ENCODE assay signal across 16 cellular contexts in genomic region chr9:88989961-88990570, GRCh38. TPM values are rescaled to one million over a fixed set of nuclear protein-coding genes. Genes with fewer than 3 reads are reported as not detected.
A peak's percentile ranks its signal among the peaks of the same experiment; 100 is the strongest.
DNase-seq lines count a peak whose midpoint lies in the region; ATAC-seq, FAIRE-seq and TF ChIP-seq lines count a peak whose summit lies in the region.
"Had no signal": no experiment of that assay in that cellular context is flagged by ENCODE, and none has a peak within 500 bp of the region (broad histone marks: within the 10 kb centered on the region; RNA-seq: fewer than 3 reads in every experiment).

No MANE protein-coding gene starts in this region.

- H3K27ac Mint-ChIP-seq in endodermal cell: peak overlapping the region; percentile 90
- peak overlapping the region in 1 of 9 donors; percentile 24 for H3K27ac Mint-ChIP-seq in naive thymus-derived CD4-positive, alpha-beta T cell
- H3K27ac Mint-ChIP-seq: activated B cell treated with CpG ODN at 0.5 μM for 24 hours had no signal

- H3K4me1 ChIP-seq in BLaER1: peaks cover 25% of the 10 kb centered on the region
- H3K4me1 ChIP-seq in HUES6 (ENCODE audit: control insufficient read depth, insufficient read depth, low read length): peaks cover 28% of the 10 kb centered on the region
- H3K4me1 ChIP-seq in endodermal cell (ENCODE audit: control insufficient read depth, insufficient read depth, low read length): peaks cover 11% of the 10 kb centered on the region
- H3K4me1 ChIP-seq in naive thymus-derived CD4-positive, alpha-beta T cell (ENCODE audit: control insufficient read depth in 2 of 2, insufficient read depth in 2 of 2, low read length in 2 of 2): peaks cover 0 to 19% of the 10 kb centered on the region in 2 donors
- H3K4me1 ChIP-seq: prostate gland had no signal

- CTCF ChIA-PET in naive thymus-derived CD4-positive, alpha-beta T cell (lab: Charles Lee): no interaction called here

- peaks cover 2% of the 10 kb centered on the region for H3K9me3 Mint-ChIP-seq in endodermal cell
- H3K9me3 Mint-ChIP-seq in naive thymus-derived CD4-positive, alpha-beta T cell: peaks cover 0 to 2% (median 0%) of the 10 kb centered on the region in 11 donors
- H3K9me3 Mint-ChIP-seq: activated B cell treated with CpG ODN at 0.5 μM for 24 hours; activated naive CD8-positive, alpha-beta T cell treated with anti-CD3 and anti-CD28 coated beads, Interleukin-2, amount 10 ng/mL, durations not matched to agents 7 days and 5 days had no signal

- FAIRE-seq in frontal cortex (lab: Jason Lieb, UNC): no peak

- no peak for TF ChIP-seq CTCF in endodermal cell (conservative IDR thresholded peaks at IDR 0.05)

- peaks cover 23% of the 10 kb centered on the region for H3K36me3 Mint-ChIP-seq in endodermal cell (ENCODE audit: low read depth)
- no peaks in the 10 kb centered on the region for H3K36me3 Mint-ChIP-seq in naive thymus-derived CD4-positive, alpha-beta T cell
- H3K36me3 Mint-ChIP-seq: activated naive CD8-positive, alpha-beta T cell treated with anti-CD3 and anti-CD28 coated beads, Interleukin-2, amount 10 ng/mL, durations not matched to agents 7 days and 5 days had no signal

- peaks cover 32% of the 10 kb centered on the region for H3K4me1 Mint-ChIP-seq in endodermal cell
- H3K4me1 Mint-ChIP-seq in naive thymus-derived CD4-positive, alpha-beta T cell: peaks cover 11 to 34% (median 24%) of the 10 kb centered on the region in 7 donors

- H3K36me3 ChIP-seq in BLaER1: no peaks in the 10 kb centered on the region
- H3K36me3 ChIP-seq in HUES6 (ENCODE audit: control insufficient read depth, insufficient read depth, low read length): peaks cover 5% of the 10 kb centered on the region; the same call in 1 of the 2 replicates
- H3K36me3 ChIP-seq in endodermal cell (ENCODE audit: control insufficient read depth, insufficient read depth, low read length): peaks cover 28% of the 10 kb centered on the region
- no peaks in the 10 kb centered on the region for H3K36me3 ChIP-seq in naive thymus-derived CD4-positive, alpha-beta T cell (ENCODE audit: control insufficient read depth in 2 of 3, insufficient read depth in 3 of 3, low read length in 3 of 3)
- H3K36me3 ChIP-seq: prostate gland, thoracic aorta had no signal

- peak; percentile 83 for DNase-seq in endodermal cell
- DNase-seq in naive thymus-derived CD4-positive, alpha-beta T cell: no peak
- DNase-seq in frontal cortex (ENCODE audit: low spot score in 2 of 2): no peak
- DNase-seq in UCSD-AML1 (lab: John Stamatoyannopoulos, UW; ENCODE audit: unreplicated experiment): no peak
- DNase-seq: activated B cell treated with CpG ODN at 0.5 μM for 24 hours; activated naive CD8-positive, alpha-beta T cell treated with anti-CD3 and anti-CD28 coated beads, Interleukin-2, amount 10 ng/mL, durations not matched to agents 7 days and 5 days; activated T-cell treated with anti-CD3 and anti-CD28 coated beads for 4 hours; DMS153; NCI-H2171 treated with DMSO at 0.1 percent for 48 hours had no signal

- no peak overlapping the region; the same call in 1 of the 2 replicates for H3K4me3 ChIP-seq in BLaER1
- peak overlapping the region; percentile 85 for H3K4me3 ChIP-seq in HUES6 (ENCODE audit: low read depth, low read length)
- peak overlapping the region; percentile 78 for H3K4me3 ChIP-seq in endodermal cell (ENCODE audit: low read length)
- no peak overlapping the region for H3K4me3 ChIP-seq in naive thymus-derived CD4-positive, alpha-beta T cell (ENCODE audit: low read length)
- H3K4me3 ChIP-seq: SK-N-MC had no signal

- H3K9me3 ChIP-seq in BLaER1 (no peaks in the 10 kb centered on the region), HUES6 (ENCODE audit: control insufficient read depth, insufficient read depth, low read depth, low read length) (no peaks in the 10 kb centered on the region), endodermal cell (ENCODE audit: control insufficient read depth, low read length) (peaks cover 8% of the 10 kb centered on the region)
- no peaks in the 10 kb centered on the region for H3K9me3 ChIP-seq in naive thymus-derived CD4-positive, alpha-beta T cell (ENCODE audit: control insufficient read depth in 2 of 3, low read length in 3 of 3)
- H3K9me3 ChIP-seq: prostate gland, thoracic aorta had no signal

- peak overlapping the region; percentile 95 for H3K4me3 Mint-ChIP-seq in endodermal cell
- peak overlapping the region in 6 of 10 donors; percentile 1 to 68 (median 36) for H3K4me3 Mint-ChIP-seq in naive thymus-derived CD4-positive, alpha-beta T cell

- 35 to 36% methylated on average over 12 to 21 of the region's 21 CpGs for WGBS in endodermal cell (ENCODE audit: insufficient coverage in 1 of 2, insufficient read length in 1 of 2), 2 experiments

- H3K27ac ChIP-seq in BLaER1: no peak overlapping the region
- no peak overlapping the region for H3K27ac ChIP-seq in HUES6 (ENCODE audit: low read depth, low read length)
- H3K27ac ChIP-seq in endodermal cell (ENCODE audit: low read depth, low read length): no peak overlapping the region
- H3K27ac ChIP-seq in naive thymus-derived CD4-positive, alpha-beta T cell (ENCODE audit: low read depth, low read length): no peak overlapping the region
- H3K27ac ChIP-seq: SK-N-MC had no signal

- intact Hi-C loops in naive thymus-derived CD4-positive, alpha-beta T cell (cut with micrococcal nuclease): loop anchor here (2.0 to 10.0 kb wide), 3 partner anchors 67 to 155 kb away; no protein-coding TSS in a partner anchor

- H3K27me3 ChIP-seq in BLaER1 (peaks cover 32% of the 10 kb centered on the region), HUES6 (ENCODE audit: control insufficient read depth, insufficient read depth, low read length) (peaks cover 3% of the 10 kb centered on the region), endodermal cell (ENCODE audit: control insufficient read depth, insufficient read depth, low read length, poor library complexity, severe bottlenecking) (no peaks in the 10 kb centered on the region)
- H3K27me3 ChIP-seq in naive thymus-derived CD4-positive, alpha-beta T cell (ENCODE audit: control insufficient read depth in 2 of 2, insufficient read depth in 2 of 2, low read length in 2 of 2): peaks cover 0 to 17% of the 10 kb centered on the region in 2 donors

- ATAC-seq in naive thymus-derived CD4-positive, alpha-beta T cell: no peak
- ATAC-seq in HG03159 (IDR thresholded peaks at IDR 0.05; ENCODE audit: unreplicated experiment) (no peak), HG03460 (IDR thresholded peaks at IDR 0.05; ENCODE audit: unreplicated experiment) (no peak)

- H3K9ac ChIP-seq in BLaER1 (no peak overlapping the region), HUES6 (ENCODE audit: low read length) (peak overlapping the region; percentile 19), endodermal cell (ENCODE audit: extremely low read depth, low read length, poor library complexity, severe bottlenecking) (peak overlapping the region; percentile 59)

- POLR2A ChIA-PET in naive thymus-derived CD4-positive, alpha-beta T cell (lab: Charles Lee): interaction anchor here (0.6 kb wide), 1 partner anchor 227 kb away, joined by 4 read pairs; no protein-coding TSS in a partner anchor

- peak overlapping the region; percentile 97 for H3K4me2 ChIP-seq in BLaER1

- H4K20me1 ChIP-seq in BLaER1: no peaks in the 10 kb centered on the region

- peaks cover 10% of the 10 kb centered on the region for H3K27me3 Mint-ChIP-seq in endodermal cell (ENCODE audit: insufficient read depth)
- peaks cover 30 to 54% (median 39%) of the 10 kb centered on the region in 5 donors for H3K27me3 Mint-ChIP-seq in naive thymus-derived CD4-positive, alpha-beta T cell

RNA-seq across cellular contexts. Expression of gene S1PR3, which starts 1.2 kb away (rescaled TPM):
- total RNA-seq in endodermal cell (10 to 100 TPM; 53.6 to 95.2 TPM), frontal cortex (3.7 TPM)
- 21.5 TPM for polyA plus RNA-seq in endodermal cell (2013, experiment 1 of 2)
- polyA plus RNA-seq in endodermal cell (2013, experiment 2 of 2): 27.6 TPM
- 10 to 100 TPM in 1 of 5 experiments, under 1 TPM in 2, not detected in 2; 0.19 to 26.0 (median 0.22) TPM for total RNA-seq in naive thymus-derived CD4-positive, alpha-beta T cell
- not detected for polyA plus RNA-seq in naive thymus-derived CD4-positive, alpha-beta T cell
- total RNA-seq: activated B cell treated with CpG ODN at 0.5 μM for 24 hours had no signal

Comparison
In these comparisons a context has a peak if more than half of its experiments do, and no peak if none do; other contexts are left out.
1. H3K4me3 ChIP-seq: peak in HUES6 (single experiment) and endodermal cell (single experiment); none in BLaER1 (single experiment) and naive thymus-derived CD4-positive, alpha-beta T cell (single experiment).